Comparison of ENCODE assay signal across 8 cellular contexts in genomic region chr17:78883090-78883532, GRCh38. TPM values are rescaled to one million over a fixed set of nuclear protein-coding genes. Genes with fewer than 3 reads are reported as not detected.
DNase-seq lines count a peak whose midpoint lies in the region; ATAC-seq and TF ChIP-seq lines count a peak whose summit lies in the region.

No MANE protein-coding gene starts in this region.

- TF ChIP-seq CTCF in AG04450 (IDR thresholded peaks at IDR 0.05; ENCODE audit: low read depth, low read length), result no peak
- TF ChIP-seq CTCF in NB4 (IDR thresholded peaks at IDR 0.05; ENCODE audit: low read depth, low read length), result no peak
- no peak for TF ChIP-seq CTCF in coronary artery (IDR thresholded peaks at IDR 0.05)
- no peak for TF ChIP-seq CTCF in lung (IDR thresholded peaks at IDR 0.05; ENCODE audit: control extremely low read depth, extremely low read depth)
- no peak for TF ChIP-seq CTCF in tibial nerve (IDR thresholded peaks at IDR 0.05)

- 16 to 23% methylated on average over 10 of the region's 10 CpGs for WGBS in lung, 2 donors
- WGBS in tibial nerve, 2 donors, result 1 to 11% methylated on average over 10 of the region's 10 CpGs

- CTCF ChIA-PET in AG04450 (lab: Charles Lee), result interaction anchor here (1.1 to 2.0 kb wide), 2 partner anchors 17 kb away, joined by 4 to 7 read pairs; no protein-coding TSS in a partner anchor

- H3K36me3 ChIP-seq in lung (ENCODE audit: control insufficient read depth in 2 of 2, insufficient read depth in 2 of 2, low read length in 2 of 2), result peaks cover 0 to 1% of the 10 kb centered on the region in 2 donors
- no peaks in the 10 kb centered on the region for H3K36me3 ChIP-seq in tibial nerve

- peaks cover 9 to 44% of the 10 kb centered on the region in 2 donors for H3K4me1 ChIP-seq in lung (ENCODE audit: control insufficient read depth in 2 of 2, insufficient read depth in 2 of 2, low read length in 2 of 2)
- H3K4me1 ChIP-seq in tibial nerve, result peaks cover 0 to 100% (median 90%) of the 10 kb centered on the region in 4 donors

- no peaks in the 10 kb centered on the region for H3K27me3 ChIP-seq in AG04450 (ENCODE audit: control insufficient read depth, insufficient read depth, low read length)
- H3K27me3 ChIP-seq in lung (ENCODE audit: control insufficient read depth, insufficient read depth), result no peaks in the 10 kb centered on the region
- H3K27me3 ChIP-seq in tibial nerve, result no peaks in the 10 kb centered on the region

- DNase-seq in AG04450 (ENCODE audit: low read depth, low spot score) (no peak), NB4 (ENCODE audit: low read depth) (peak; percentile 90), coronary artery (ENCODE audit: low spot score) (peak; percentile 96), lung (ENCODE audit: low spot score) (peak; percentile 81), tibial nerve (ENCODE audit: low spot score in 2 of 2) (peak; percentile 70 to 76), GM19240 (ENCODE audit: insufficient read length, low spot score) (no peak), NCI-H510A (lab: John Stamatoyannopoulos, UW) (no peak)
- DNase-seq in activated effector memory CD4-positive, alpha-beta T cell treated with anti-CD3 and anti-CD28 coated beads, Interleukin-2, amount 50 U/mL, for 16 hours, result no peak

- no peak for TF ChIP-seq POLR2A in NB4 (IDR thresholded peaks at IDR 0.05; ENCODE audit: extremely low read depth, insufficient read length)
- TF ChIP-seq POLR2A in tibial nerve (IDR thresholded peaks at IDR 0.05), result peak in 1 of 2 donors; percentile 8

- ATAC-seq in lung (ENCODE audit: insufficient read depth, low FRiP score), result peak; percentile 82

- peak overlapping the region; percentile 50; the same call in 1 of the 2 replicates for H3K4me3 ChIP-seq in AG04450 (ENCODE audit: low read depth, low read length)
- H3K4me3 ChIP-seq in NB4 (ENCODE audit: low read depth, low read length), result peak overlapping the region; percentile 50
- peak overlapping the region; percentile 68 for H3K4me3 ChIP-seq in coronary artery
- no peak overlapping the region for H3K4me3 ChIP-seq in lung
- peak overlapping the region; percentile 1 to 46 (median 17) for H3K4me3 ChIP-seq in tibial nerve

- H3K9me3 ChIP-seq in AG04450 (ENCODE audit: control insufficient read depth, insufficient read depth, low read length), result no peaks in the 10 kb centered on the region; the same call in 1 of the 2 replicates
- H3K9me3 ChIP-seq in lung (ENCODE audit: control insufficient read depth in 2 of 2, insufficient read depth in 1 of 2, low read length in 1 of 2), result no peaks in the 10 kb centered on the region
- no peaks in the 10 kb centered on the region for H3K9me3 ChIP-seq in tibial nerve

- H3K27ac ChIP-seq in AG04450 (ENCODE audit: low read depth, low read length) (peak overlapping the region; percentile 99), coronary artery (peak overlapping the region; percentile 80 to 96), lung (ENCODE audit: low read depth in 1 of 2, low read length in 1 of 2) (peak overlapping the region; percentile 94 to 97), tibial nerve (peak overlapping the region; percentile 88 to 99 (median 98))

- peak in 1 of 2 donors; percentile 39 for TF ChIP-seq EP300 in tibial nerve (IDR thresholded peaks at IDR 0.05)

- POLR2A ChIA-PET in AG04450 (lab: Yijun Ruan, JAX), result interaction anchor here (0.9 to 1.6 kb wide), 9 partner anchors 12 to 97 kb away, joined by 3 to 7 read pairs (median 4); partner anchors contain the start of gene LGALS3BP

RNA-seq across cellular contexts. Expression of gene CEP295NL, which starts 19.9 kb away (rescaled TPM):
- polyA plus RNA-seq in AG04450 (2011; rRNA removed) (0.11 and 0.19 TPM in 2 replicates), lung (1 to 10 TPM in 1 of 2 donors, under 1 TPM in 1; 0.39 to 1.7 TPM)
- 1.5 and 1.8 TPM in 2 replicates for polyA minus RNA-seq in AG04450 (2011; rRNA and poly(A)+ RNA removed)
- total RNA-seq in lung (1 to 10 TPM; 8.2 to 8.3 TPM), tibial nerve (10 to 100 TPM in 2 of 4 donors, 1 to 10 TPM in 2; 6.5 to 35.1 (median 9.9) TPM)

RNA-seq across cellular contexts. Expression of gene TIMP2, which starts 42.1 kb away (rescaled TPM):
- 356 and 387 TPM in 2 replicates for polyA plus RNA-seq in AG04450 (2011; rRNA removed)
- 165 and 172 TPM in 2 replicates for polyA minus RNA-seq in AG04450 (2011; rRNA and poly(A)+ RNA removed)
- 100 to 1,000 TPM in 1 of 2 donors, 10 to 100 TPM in 1; 95.6 to 176 TPM for total RNA-seq in lung
- 10 to 100 TPM; 47.5 to 88.2 TPM for polyA plus RNA-seq in lung
- total RNA-seq in tibial nerve, result 100 to 1,000 TPM; 187 to 456 (median 339) TPM

RNA-seq across cellular contexts. Expression of gene USP36, which starts 42.5 kb away (rescaled TPM):
- 18.3 and 19.2 TPM in 2 replicates for polyA plus RNA-seq in AG04450 (2011; rRNA removed)
- 31.4 and 39.2 TPM in 2 replicates for polyA minus RNA-seq in AG04450 (2011; rRNA and poly(A)+ RNA removed)
- total RNA-seq in lung, result 10 to 100 TPM; 56.4 to 61.5 TPM
- polyA plus RNA-seq in lung, result 10 to 100 TPM; 22.2 to 33.3 TPM
- 10 to 100 TPM; 50.9 to 64.9 (median 59.9) TPM for total RNA-seq in tibial nerve

Comparison
In these comparisons a context has a peak if more than half of its experiments do, and no peak if none do; other contexts are left out.
1. DNase-seq: peak in NB4 (single experiment), coronary artery (single experiment), lung (single experiment) and tibial nerve (2 of 2); none in AG04450 (single experiment), GM19240 (single experiment), NCI-H510A (single experiment) and activated effector memory CD4-positive, alpha-beta T cell treated with anti-CD3 and anti-CD28 coated beads, Interleukin-2, amount 50 U/mL, for 16 hours (single experiment).
2. Peak in every context shown above with its lines, with median percentiles within 50 percentile points of each other: H3K27ac ChIP-seq.